ENCODE assay signal across 8 cellular contexts in genomic region chr17:38871992-38872605, GRCh38. TPM values are rescaled to one million over a fixed set of nuclear protein-coding genes. Genes with fewer than 3 reads are reported as not detected.
DNase-seq lines count a peak whose midpoint lies in the region; ATAC-seq and TF ChIP-seq lines count a peak whose summit lies in the region.

No MANE protein-coding gene starts in this region.

- no peak overlapping the region for H3K14ac ChIP-seq in neuronal stem cell (ENCODE audit: low read length)

- H3K27me3 ChIP-seq in CD4-positive, alpha-beta T cell (ENCODE audit: control insufficient read depth, insufficient read depth, low read length) = no peaks in the 10 kb centered on the region
- peaks cover 4% of the 10 kb centered on the region for H3K27me3 ChIP-seq in NT2/D1 (ENCODE audit: insufficient read depth, insufficient read length)
- H3K27me3 ChIP-seq in effector memory CD4-positive, alpha-beta T cell (replicated peaks; ENCODE audit: control insufficient read depth, insufficient read depth, low read length, poor library complexity, severe bottlenecking) = no peaks in the 10 kb centered on the region
- H3K27me3 ChIP-seq in neuronal stem cell (ENCODE audit: control insufficient read depth in 3 of 3, insufficient read depth in 3 of 3, low read depth in 1 of 3, low read length in 3 of 3) = no peaks in the 10 kb centered on the region

- H2BK5ac ChIP-seq in neuronal stem cell (ENCODE audit: low read length) = no peak overlapping the region

- peaks cover 79% of the 10 kb centered on the region for H3K4me1 Mint-ChIP-seq in CD4-positive, alpha-beta T cell (ENCODE audit: low read depth)

- POLR2A ChIA-PET in CD4-positive, alpha-beta T cell (lab: Charles Lee) = interaction anchor here (0.6 to 7.9 kb wide), 10 partner anchors 11 to 1461 kb away, joined by 3 to 154 read pairs (median 6); partner anchors contain the start of genes FBXO47, PLXDC1, RPL19 and RPL23

- H3K79me1 ChIP-seq in neuronal stem cell (ENCODE audit: low read depth, low read length) = peaks cover 13% of the 10 kb centered on the region

- TF ChIP-seq CTCF in CD4-positive, alpha-beta T cell (IDR thresholded peaks at IDR 0.05) = no peak

- DNase-seq in CD4-positive, alpha-beta T cell = no peak
- DNase-seq in NT2/D1 (ENCODE audit: low read depth, low spot score) (no peak), neuronal stem cell (ENCODE audit: low spot score) (no peak), NOMO-1 treated with dmso at 0.1 percent for 144 hours (lab: John Stamatoyannopoulos, UW; ENCODE audit: unreplicated experiment) (no peak), midbrain (lab: John Stamatoyannopoulos, UW) (no peak)
- DNase-seq in effector memory CD4-positive, alpha-beta T cell = no peak

- H3K18ac ChIP-seq in neuronal stem cell (ENCODE audit: low read length) = no peak overlapping the region

- H2BK15ac ChIP-seq in neuronal stem cell (ENCODE audit: low read length) = no peak overlapping the region

- H3K9me3 Mint-ChIP-seq in CD4-positive, alpha-beta T cell = no peaks in the 10 kb centered on the region

- H4K91ac ChIP-seq in neuronal stem cell (ENCODE audit: low read depth, low read length, poor library complexity) = no peak overlapping the region

- H3K27ac Mint-ChIP-seq in CD4-positive, alpha-beta T cell = peak overlapping the region; percentile 89

- ATAC-seq in CD4-positive, alpha-beta T cell (ENCODE audit: poor library complexity) = no peak
- ATAC-seq in HG02759 (IDR thresholded peaks at IDR 0.05; ENCODE audit: unreplicated experiment) (no peak), HG03432 (IDR thresholded peaks at IDR 0.05; ENCODE audit: unreplicated experiment) (no peak)

- peak overlapping the region; percentile 22 for H2AK5ac ChIP-seq in neuronal stem cell (ENCODE audit: low read depth, low read length)

- intact Hi-C loops in CD4-positive, alpha-beta T cell (cut with DNase I, micrococcal nuclease) = loop anchor here (1.0 to 10.0 kb wide), 8 partner anchors 19 to 281 kb away; partner anchors contain the start of genes FBXO47 (in 1 of the 2) and RPL23 (in 1 of the 2)

- WGBS in neuronal stem cell (ENCODE audit: extremely low coverage in 2 of 2, insufficient read length in 2 of 2, insufficient replicate concordance in 1 of 2), 2 donors = no CpG with 5 or more reads among the region's 5 CpGs

- H3K27ac ChIP-seq in CD4-positive, alpha-beta T cell (ENCODE audit: low read depth, low read length) = peak overlapping the region; percentile 69
- peak overlapping the region; percentile 69 for H3K27ac ChIP-seq in effector memory CD4-positive, alpha-beta T cell (ENCODE audit: insufficient read depth, low read length, poor library complexity, severe bottlenecking)
- no peak overlapping the region for H3K27ac ChIP-seq in neuronal stem cell (replicated peaks; ENCODE audit: low read length)

- H3K9ac ChIP-seq in NT2/D1 (ENCODE audit: insufficient read length, low read depth) = peak overlapping the region; percentile 93
- no peak overlapping the region for H3K9ac ChIP-seq in neuronal stem cell (ENCODE audit: low read depth, low read length, poor library complexity)

- no peak overlapping the region for H3K4me2 ChIP-seq in neuronal stem cell (ENCODE audit: insufficient read depth, low read length, poor library complexity, severe bottlenecking)

- no peak overlapping the region for H3K23ac ChIP-seq in neuronal stem cell (ENCODE audit: low read depth, low read length, poor library complexity)

- H2BK120ac ChIP-seq in neuronal stem cell (ENCODE audit: low read depth, low read length) = no peak overlapping the region

- CTCF ChIA-PET in CD4-positive, alpha-beta T cell (lab: Charles Lee) = interaction anchor here (0.8 to 4.3 kb wide), 13 partner anchors 12 to 282 kb away, joined by 3 to 30 read pairs (median 4); partner anchors contain the start of genes CWC25 and PLXDC1

- H4K8ac ChIP-seq in neuronal stem cell (ENCODE audit: low read depth, low read length) = no peak overlapping the region

- H3K36me3 ChIP-seq in NT2/D1 (ENCODE audit: insufficient read depth, insufficient read length, low read length) = peaks cover 43% of the 10 kb centered on the region
- H3K36me3 ChIP-seq in effector memory CD4-positive, alpha-beta T cell (ENCODE audit: control insufficient read depth, insufficient read depth, low read length) = no peaks in the 10 kb centered on the region
- H3K36me3 ChIP-seq in neuronal stem cell (replicated peaks in 1 of 2; ENCODE audit: control insufficient read depth in 2 of 2, insufficient read depth in 2 of 2, low read length in 2 of 2) = peaks cover 0 to 11% of the 10 kb centered on the region in 2 donors

- H3K4ac ChIP-seq in neuronal stem cell (ENCODE audit: low read length) = no peak overlapping the region

- peaks cover 13% of the 10 kb centered on the region for H3K27me3 Mint-ChIP-seq in CD4-positive, alpha-beta T cell

- peaks cover 56% of the 10 kb centered on the region for H3K36me3 Mint-ChIP-seq in CD4-positive, alpha-beta T cell (ENCODE audit: low read depth)

- H3K4me3 ChIP-seq in NT2/D1 (ENCODE audit: insufficient read length, low read depth) (peak overlapping the region; percentile 98), neuronal stem cell (ENCODE audit: low read length in 2 of 2) (peak overlapping the region in 1 of 2 donors; percentile 98)
- H3K4me3 ChIP-seq in effector memory CD4-positive, alpha-beta T cell (ENCODE audit: insufficient read depth, low read depth, low read length, poor library complexity, severe bottlenecking) = peak overlapping the region; percentile 85

- H3K4me1 ChIP-seq in NT2/D1 (ENCODE audit: insufficient read depth, insufficient read length) = peaks cover 33% of the 10 kb centered on the region
- peaks cover 54% of the 10 kb centered on the region for H3K4me1 ChIP-seq in effector memory CD4-positive, alpha-beta T cell (ENCODE audit: control insufficient read depth, insufficient read depth, low read length, poor library complexity, severe bottlenecking)
- peaks cover 21 to 22% of the 10 kb centered on the region in 2 donors for H3K4me1 ChIP-seq in neuronal stem cell (ENCODE audit: control insufficient read depth in 2 of 2, insufficient read depth in 1 of 2, low read depth in 1 of 2, low read length in 2 of 2)

- H2AFZ ChIP-seq in neuronal stem cell (ENCODE audit: low read length) = no peak overlapping the region

- H3K9me3 ChIP-seq in CD4-positive, alpha-beta T cell (ENCODE audit: control insufficient read depth, low read length) = no peaks in the 10 kb centered on the region
- H3K9me3 ChIP-seq in NT2/D1 (ENCODE audit: insufficient read depth, low read length) (no peaks in the 10 kb centered on the region), neuronal stem cell (replicated peaks in 1 of 2; ENCODE audit: control insufficient read depth in 2 of 2, insufficient read depth in 1 of 2, low read depth in 1 of 2, low read length in 2 of 2) (no peaks in the 10 kb centered on the region)
- no peaks in the 10 kb centered on the region for H3K9me3 ChIP-seq in effector memory CD4-positive, alpha-beta T cell (ENCODE audit: control insufficient read depth, low read length)

- H2BK12ac ChIP-seq in neuronal stem cell (ENCODE audit: low read length) = no peak overlapping the region

- peak overlapping the region; percentile 90 for H3K4me3 Mint-ChIP-seq in CD4-positive, alpha-beta T cell

RNA-seq across cellular contexts. Expression of gene LASP1, which starts 2.2 kb away (rescaled TPM):
- total RNA-seq in CD4-positive, alpha-beta T cell = 10 to 100 TPM; 50.1 to 50.5 TPM
- polyA plus RNA-seq in neuronal stem cell (2013, experiment 1 of 2) = 77.5 TPM
- 79.6 TPM for polyA plus RNA-seq in neuronal stem cell (2013, experiment 2 of 2)

RNA-seq across cellular contexts. Expression of gene RPL23, which starts 18.6 kb away (rescaled TPM):
- 1,000 to 10,000 TPM; 2,293 to 2,296 TPM for total RNA-seq in CD4-positive, alpha-beta T cell
- polyA plus RNA-seq in neuronal stem cell (2013, experiment 1 of 2) = 5,636 TPM
- 5,601 TPM for polyA plus RNA-seq in neuronal stem cell (2013, experiment 2 of 2)

RNA-seq across cellular contexts. Expression of gene CWC25, which starts 47.0 kb away (rescaled TPM):
- 10 to 100 TPM; 63.0 to 63.3 TPM for total RNA-seq in CD4-positive, alpha-beta T cell
- 17.2 TPM for polyA plus RNA-seq in neuronal stem cell (2013, experiment 1 of 2)
- 18.3 TPM for polyA plus RNA-seq in neuronal stem cell (2013, experiment 2 of 2)
